ENCODE assay signal across 24 cellular contexts in the genomic region with DNA sequence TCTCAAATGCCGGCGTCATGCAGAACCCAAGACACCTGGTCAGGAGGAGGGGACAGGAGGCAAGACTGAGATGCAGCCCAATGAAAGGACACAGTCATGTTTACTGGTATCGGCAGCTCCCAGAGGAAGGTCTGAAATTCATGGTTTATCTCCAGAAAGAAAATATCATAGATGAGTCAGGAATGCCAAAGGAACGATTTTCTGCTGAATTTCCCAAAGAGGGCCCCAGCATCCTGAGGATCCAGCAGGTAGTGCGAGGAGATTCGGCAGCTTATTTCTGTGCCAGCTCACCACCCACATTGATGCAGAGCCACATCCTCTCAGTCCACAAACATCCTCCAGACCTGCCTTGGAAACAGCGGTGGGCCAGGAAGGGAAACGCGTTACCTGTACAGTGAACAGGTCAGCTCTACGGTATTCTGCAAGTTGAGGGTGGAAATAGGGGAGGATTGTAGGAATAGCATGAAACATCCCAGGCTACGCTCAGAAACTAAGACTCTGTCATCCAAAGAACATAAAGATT.
DNase-seq lines count a peak whose midpoint lies in the region; ATAC-seq and TF ChIP-seq lines count a peak whose summit lies in the region.
"Had no signal": no experiment of that assay in that cellular context is flagged by ENCODE, and none has a peak within 500 bp of the region (broad histone marks: within the 10 kb centered on the region; RNA-seq: fewer than 3 reads in every experiment).

No MANE protein-coding gene starts in this region.

- TF ChIP-seq EP300 in suprapubic skin (IDR thresholded peaks at IDR 0.05) = no peak

- H3K9me3 Mint-ChIP-seq in activated naive CD4-positive, alpha-beta T cell treated with anti-CD3 and anti-CD28 coated beads, Interleukin-2, amount 10 ng/mL, durations not matched to agents 7 days and 5 days = no peaks in the 10 kb centered on the region
- no peaks in the 10 kb centered on the region for H3K9me3 Mint-ChIP-seq in activated naive CD8-positive, alpha-beta T cell treated with anti-CD3 and anti-CD28 coated beads for 36 hours
- no peaks in the 10 kb centered on the region for H3K9me3 Mint-ChIP-seq in stimulated activated naive CD8-positive, alpha-beta T cell treated with anti-CD3 and anti-CD28 coated beads, Interleukin-15, amount 100 ng/mL, for 72 hours
- H3K9me3 Mint-ChIP-seq: dendritic cell treated with granulocyte-macrophage colony-stimulating factor and Interleukin-4, amounts not matched to agents 40 ng/mL and 50 ng/mL, for 4 days; stimulated activated memory B cell treated with anti-CD40 and anti-IgM and Interleukin-4, amounts not matched to agents 10 μg/mL and 1 μg/mL and 100 μg/mL, for 72 hours had no signal

- peak overlapping the region; percentile 37 for H3K4me2 ChIP-seq in Loucy (ENCODE audit: low read depth, low read length, poor library complexity, severe bottlenecking)

- H3K4me3 Mint-ChIP-seq in activated naive CD4-positive, alpha-beta T cell treated with anti-CD3 and anti-CD28 coated beads, Interleukin-2, amount 10 ng/mL, durations not matched to agents 7 days and 5 days = peak overlapping the region; percentile 69
- H3K4me3 Mint-ChIP-seq in activated naive CD8-positive, alpha-beta T cell treated with anti-CD3 and anti-CD28 coated beads for 36 hours = peak overlapping the region; percentile 73
- H3K4me3 Mint-ChIP-seq in stimulated activated naive CD8-positive, alpha-beta T cell treated with anti-CD3 and anti-CD28 coated beads, Interleukin-15, amount 100 ng/mL, for 72 hours = peak overlapping the region; percentile 63 to 64
- H3K4me3 Mint-ChIP-seq: dendritic cell treated with granulocyte-macrophage colony-stimulating factor and Interleukin-4, amounts not matched to agents 40 ng/mL and 50 ng/mL, for 4 days; stimulated activated memory B cell treated with anti-CD40 and anti-IgM and Interleukin-4, amounts not matched to agents 10 μg/mL and 1 μg/mL and 100 μg/mL, for 72 hours had no signal

- no peaks in the 10 kb centered on the region for H3K9me2 ChIP-seq in Loucy (replicated peaks; ENCODE audit: low read depth, low read length)

- peaks cover 28% of the 10 kb centered on the region for H3K27me3 Mint-ChIP-seq in activated naive CD4-positive, alpha-beta T cell treated with anti-CD3 and anti-CD28 coated beads, Interleukin-2, amount 10 ng/mL, durations not matched to agents 7 days and 5 days
- H3K27me3 Mint-ChIP-seq in activated naive CD8-positive, alpha-beta T cell treated with anti-CD3 and anti-CD28 coated beads for 36 hours = peaks cover 5% of the 10 kb centered on the region
- no peaks in the 10 kb centered on the region for H3K27me3 Mint-ChIP-seq in stimulated activated naive CD8-positive, alpha-beta T cell treated with anti-CD3 and anti-CD28 coated beads, Interleukin-15, amount 100 ng/mL, for 72 hours

- 0 out of 2 replicates have a peak, but pooled peaks cover 4% of the 10 kb centered on the region for H3F3A ChIP-seq in Loucy (ENCODE audit: low read depth)

- CTCF ChIA-PET in activated naive CD4-positive, alpha-beta T cell treated with anti-CD3 and anti-CD28 coated beads, Interleukin-2, amount 10 ng/mL, durations not matched to agents 7 days and 5 days (lab: Charles Lee) = interaction anchor here (0.6 to 1.2 kb wide), 3 partner anchors 12 to 252 kb away, joined by 3 to 4 read pairs (median 4); no protein-coding TSS in a partner anchor

- ATAC-seq in stimulated activated naive CD8-positive, alpha-beta T cell treated with anti-CD3 and anti-CD28 coated beads, Interleukin-15, amount 100 ng/mL, for 72 hours = no peak
- ATAC-seq: gastroesophageal sphincter; stimulated activated memory B cell treated with anti-CD40 and anti-IgM and Interleukin-4, amounts not matched to agents 10 μg/mL and 1 μg/mL and 100 μg/mL, for 72 hours had no signal

- no peak overlapping the region for H2AFZ ChIP-seq in Loucy (ENCODE audit: low read length)
- H2AFZ ChIP-seq: parathyroid adenoma had no signal

- no peaks in the 10 kb centered on the region for H3K36me3 ChIP-seq in Loucy (ENCODE audit: insufficient read depth, low read length)
- H3K36me3 ChIP-seq in suprapubic skin = no peaks in the 10 kb centered on the region
- H3K36me3 ChIP-seq: cardiac muscle cell, gastroesophageal sphincter, right atrium auricular region, thoracic aorta had no signal

- no peak overlapping the region for H3K9ac ChIP-seq in Loucy (ENCODE audit: low read depth, low read length, poor library complexity, severe bottlenecking)
- H3K9ac ChIP-seq: parathyroid adenoma had no signal

- no peaks in the 10 kb centered on the region for H3K79me2 ChIP-seq in Loucy (ENCODE audit: insufficient read depth, low read length)
- H3K79me2 ChIP-seq: parathyroid adenoma had no signal

- peaks cover 17% of the 10 kb centered on the region for H3K4me1 Mint-ChIP-seq in activated naive CD4-positive, alpha-beta T cell treated with anti-CD3 and anti-CD28 coated beads, Interleukin-2, amount 10 ng/mL, durations not matched to agents 7 days and 5 days
- peaks cover 9% of the 10 kb centered on the region for H3K4me1 Mint-ChIP-seq in activated naive CD8-positive, alpha-beta T cell treated with anti-CD3 and anti-CD28 coated beads for 36 hours
- H3K4me1 Mint-ChIP-seq in stimulated activated naive CD8-positive, alpha-beta T cell treated with anti-CD3 and anti-CD28 coated beads, Interleukin-15, amount 100 ng/mL, for 72 hours = peaks cover 10% of the 10 kb centered on the region
- H3K4me1 Mint-ChIP-seq: stimulated activated memory B cell treated with anti-CD40 and anti-IgM and Interleukin-4, amounts not matched to agents 10 μg/mL and 1 μg/mL and 100 μg/mL, for 72 hours had no signal

- DNase-seq in activated naive CD4-positive, alpha-beta T cell treated with anti-CD3 and anti-CD28 coated beads, Interleukin-2, amount 10 ng/mL, durations not matched to agents 7 days and 5 days = no peak
- no peak for DNase-seq in activated naive CD4-positive, alpha-beta T cell (lab: John Stamatoyannopoulos, UW)
- DNase-seq in activated naive CD8-positive, alpha-beta T cell treated with anti-CD3 and anti-CD28 coated beads for 36 hours = no peak
- DNase-seq in stimulated activated naive CD8-positive, alpha-beta T cell treated with anti-CD3 and anti-CD28 coated beads, Interleukin-15, amount 100 ng/mL, for 72 hours = no peak
- no peak for DNase-seq in suprapubic skin (ENCODE audit: low spot score in 2 of 2)
- DNase-seq in DMS 273 (lab: John Stamatoyannopoulos, UW; ENCODE audit: unreplicated experiment) = no peak
- DNase-seq: activated effector memory CD4-positive, alpha-beta T cell treated with Interleukin-2 at 50 U/mL for 16 hours; aorta; DMS 273 treated with DMSO at 0.1 percent for 48 hours; islet precursor cell; NCI-H1417; NCI-H446 treated with DMSO at 0.1 percent for 48 hours; stimulated activated CD4-positive, alpha-beta T cell treated with anti-CD3 and anti-CD28 coated beads, Interleukin-2, amount 100 ng/mL, for 48 hours; T-helper 9 cell had no signal

- no peak overlapping the region for H3K27ac ChIP-seq in suprapubic skin
- H3K27ac ChIP-seq: C4-2B, cardiac muscle cell, gastroesophageal sphincter, parathyroid adenoma, right atrium auricular region, SK-N-MC, thoracic aorta had no signal

- H3K27me3 ChIP-seq in Loucy (ENCODE audit: insufficient read depth, low read length, poor library complexity, severe bottlenecking) (no peaks in the 10 kb centered on the region), suprapubic skin (peaks cover 16% of the 10 kb centered on the region)
- H3K27me3 ChIP-seq: cardiac muscle cell, right atrium auricular region had no signal

- no peak for TF ChIP-seq POLR2A in suprapubic skin (IDR thresholded peaks at IDR 0.05)

- no peaks in the 10 kb centered on the region for H3K36me3 Mint-ChIP-seq in activated naive CD4-positive, alpha-beta T cell treated with anti-CD3 and anti-CD28 coated beads, Interleukin-2, amount 10 ng/mL, durations not matched to agents 7 days and 5 days
- peaks cover 6% of the 10 kb centered on the region for H3K36me3 Mint-ChIP-seq in activated naive CD8-positive, alpha-beta T cell treated with anti-CD3 and anti-CD28 coated beads for 36 hours
- H3K36me3 Mint-ChIP-seq: stimulated activated memory B cell treated with anti-CD40 and anti-IgM and Interleukin-4, amounts not matched to agents 10 μg/mL and 1 μg/mL and 100 μg/mL, for 72 hours had no signal

- H3K9me3 ChIP-seq in Loucy (ENCODE audit: insufficient read depth, low read depth, low read length) (no peaks in the 10 kb centered on the region), suprapubic skin (no peaks in the 10 kb centered on the region)
- H3K9me3 ChIP-seq: gastroesophageal sphincter, right atrium auricular region, thoracic aorta had no signal

- no peak overlapping the region for H3K4me3 ChIP-seq in Loucy (ENCODE audit: low read length, poor library complexity, severe bottlenecking)
- H3K4me3 ChIP-seq in suprapubic skin = no peak overlapping the region
- H3K4me3 ChIP-seq: cardiac muscle cell, gastroesophageal sphincter, right atrium auricular region, SK-N-MC, thoracic aorta had no signal

- no peaks in the 10 kb centered on the region for H4K20me1 ChIP-seq in Loucy (ENCODE audit: insufficient read depth, low read length, poor library complexity, severe bottlenecking)

- H3K27ac Mint-ChIP-seq in activated naive CD4-positive, alpha-beta T cell treated with anti-CD3 and anti-CD28 coated beads, Interleukin-2, amount 10 ng/mL, durations not matched to agents 7 days and 5 days = peak overlapping the region; percentile 87
- peak overlapping the region; percentile 78 for H3K27ac Mint-ChIP-seq in activated naive CD8-positive, alpha-beta T cell treated with anti-CD3 and anti-CD28 coated beads for 36 hours
- no peak overlapping the region for H3K27ac Mint-ChIP-seq in stimulated activated naive CD8-positive, alpha-beta T cell treated with anti-CD3 and anti-CD28 coated beads, Interleukin-15, amount 100 ng/mL, for 72 hours
- H3K27ac Mint-ChIP-seq: dendritic cell treated with granulocyte-macrophage colony-stimulating factor and Interleukin-4, amounts not matched to agents 40 ng/mL and 50 ng/mL, for 4 days; stimulated activated memory B cell treated with anti-CD40 and anti-IgM and Interleukin-4, amounts not matched to agents 10 μg/mL and 1 μg/mL and 100 μg/mL, for 72 hours had no signal

- H3K4me1 ChIP-seq in Loucy (ENCODE audit: insufficient read depth, low read length, poor library complexity, severe bottlenecking) = peaks cover 43% of the 10 kb centered on the region
- H3K4me1 ChIP-seq in suprapubic skin = no peaks in the 10 kb centered on the region
- H3K4me1 ChIP-seq: gastroesophageal sphincter, parathyroid adenoma, right atrium auricular region had no signal

- TF ChIP-seq CTCF in Loucy (conservative IDR thresholded peaks at IDR 0.05; ENCODE audit: low read length) (no peak), suprapubic skin (IDR thresholded peaks at IDR 0.05) (no peak)

- 67% methylated on average over 11 of the region's 11 CpGs for WGBS in suprapubic skin

Comparison
In these comparisons a context has a peak if more than half of its experiments do, and no peak if none do; other contexts are left out.
1. H3K27ac Mint-ChIP-seq: peak in activated naive CD4-positive, alpha-beta T cell treated with anti-CD3 and anti-CD28 coated beads, Interleukin-2, amount 10 ng/mL, durations not matched to agents 7 days and 5 days (single experiment) and activated naive CD8-positive, alpha-beta T cell treated with anti-CD3 and anti-CD28 coated beads for 36 hours (single experiment); none in stimulated activated naive CD8-positive, alpha-beta T cell treated with anti-CD3 and anti-CD28 coated beads, Interleukin-15, amount 100 ng/mL, for 72 hours (0 of 2).
2. Peak in every context shown above with its lines, with median percentiles within 50 percentile points of each other: H3K4me3 Mint-ChIP-seq.